20 cellular contexts compared by ENCODE assay signal in the genomic region with DNA sequence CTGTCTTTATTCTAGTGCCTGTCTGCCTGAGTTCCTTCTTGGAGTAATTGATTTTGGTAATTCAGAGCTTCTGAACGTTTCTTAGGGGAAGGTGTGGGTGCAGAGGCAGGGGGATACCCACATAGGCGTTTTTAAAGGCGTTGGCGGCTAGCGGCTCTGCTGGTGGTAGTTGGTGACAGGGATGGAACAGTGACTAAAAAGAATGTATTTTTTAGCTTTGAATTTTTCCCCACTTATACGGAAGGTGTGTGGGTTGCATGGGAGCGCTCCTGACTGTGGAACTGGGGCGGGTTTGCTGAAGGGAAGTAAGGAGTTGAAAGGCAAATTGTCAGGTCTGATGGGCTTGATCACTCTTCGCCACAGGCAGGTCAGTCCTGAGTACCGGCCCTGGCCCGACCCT. TPM values are rescaled to one million over a fixed set of nuclear protein-coding genes. Genes with fewer than 3 reads are reported as not detected.
"Had no signal": no experiment of that assay in that cellular context is flagged by ENCODE, and none has a peak within 500 bp of the region (broad histone marks: within the 10 kb centered on the region; RNA-seq: fewer than 3 reads in every experiment).

No MANE protein-coding gene starts in this region.

- H3K36me3 ChIP-seq: MG63 had no signal

- H2AFZ ChIP-seq: PC-9 had no signal

- H3K27ac ChIP-seq: PC-9 had no signal

- H3K4me2 ChIP-seq: PC-9 had no signal

- H3K27me3 Mint-ChIP-seq: brain had no signal

- H3K9me3 ChIP-seq: MG63 had no signal

- H3K36me3 Mint-ChIP-seq: activated naive CD4-positive, alpha-beta T cell treated with anti-CD3 and anti-CD28 coated beads, Interleukin-2, amount 50 U/mL, for 24 hours; brain had no signal

- H3K27me3 ChIP-seq: MG63 had no signal

- H3K4me3 Mint-ChIP-seq: activated CD4-positive, alpha-beta T cell treated with anti-CD3 and anti-CD28 coated beads for 36 hours; activated CD8-positive, alpha-beta T cell treated with anti-CD3 and anti-CD28 coated beads for 36 hours; activated naive CD4-positive, alpha-beta T cell treated with anti-CD3 and anti-CD28 coated beads, Interleukin-2, amount 50 U/mL, for 24 hours; activated naive CD8-positive, alpha-beta T cell treated with anti-CD3 and anti-CD28 coated beads, Interleukin-2, amount 50 U/mL, for 24 hours; brain; T-helper 17 cell had no signal

- H3K9me3 Mint-ChIP-seq: activated CD8-positive, alpha-beta T cell treated with anti-CD3 and anti-CD28 coated beads for 36 hours; activated naive CD4-positive, alpha-beta T cell treated with anti-CD3 and anti-CD28 coated beads, Interleukin-2, amount 50 U/mL, for 24 hours; activated naive CD8-positive, alpha-beta T cell treated with anti-CD3 and anti-CD28 coated beads, Interleukin-2, amount 50 U/mL, for 24 hours had no signal

- H3K4me3 ChIP-seq: MG63, PC-9 had no signal

- DNase-seq: activated CD4-positive, alpha-beta T cell treated with anti-CD3 and anti-CD28 coated beads for 36 hours; activated CD4-positive, alpha-beta T cell treated with anti-CD3 and anti-CD28 coated beads, Interleukin-2, amount 50 U/mL, for 1 hour; activated CD8-positive, alpha-beta memory T cell treated with anti-CD3 and anti-CD28 coated beads, Interleukin-2, amount 50 U/mL, for 4 hours; activated CD8-positive, alpha-beta T cell treated with anti-CD3 and anti-CD28 coated beads for 36 hours; activated naive CD4-positive, alpha-beta T cell; activated naive CD8-positive, alpha-beta T cell treated with anti-CD3 and anti-CD28 coated beads, Interleukin-2, amount 50 U/mL, for 24 hours; amniotic stem cell; MG63; NCI-H1105; NCI-H1436 treated with DMSO at 0.1 percent for 48 hours; NCI-H187 treated with DMSO at 0.1 percent for 48 hours; NCI-H2081 treated with DMSO at 0.1 percent for 48 hours; NCI-H446; NCI-H524; PC-9; SIG-M5; T-helper 17 cell; T-helper 9 cell had no signal

- ATAC-seq: activated CD4-positive, alpha-beta T cell treated with anti-CD3 and anti-CD28 coated beads for 36 hours; activated CD8-positive, alpha-beta T cell treated with anti-CD3 and anti-CD28 coated beads for 36 hours; activated naive CD8-positive, alpha-beta T cell treated with anti-CD3 and anti-CD28 coated beads, Interleukin-2, amount 50 U/mL, for 24 hours; T-helper 17 cell had no signal

- H3K27ac Mint-ChIP-seq: activated CD4-positive, alpha-beta T cell treated with anti-CD3 and anti-CD28 coated beads for 36 hours; activated CD8-positive, alpha-beta T cell treated with anti-CD3 and anti-CD28 coated beads for 36 hours; activated naive CD4-positive, alpha-beta T cell treated with anti-CD3 and anti-CD28 coated beads, Interleukin-2, amount 50 U/mL, for 24 hours; activated naive CD8-positive, alpha-beta T cell treated with anti-CD3 and anti-CD28 coated beads, Interleukin-2, amount 50 U/mL, for 24 hours; T-helper 17 cell had no signal

RNA-seq across cellular contexts. Expression of a gene that starts 35.1 kb away (rescaled TPM):
- total RNA-seq: T-helper 17 cell had no signal
